ENCODE assay signal across 10 cellular contexts in the genomic region with DNA sequence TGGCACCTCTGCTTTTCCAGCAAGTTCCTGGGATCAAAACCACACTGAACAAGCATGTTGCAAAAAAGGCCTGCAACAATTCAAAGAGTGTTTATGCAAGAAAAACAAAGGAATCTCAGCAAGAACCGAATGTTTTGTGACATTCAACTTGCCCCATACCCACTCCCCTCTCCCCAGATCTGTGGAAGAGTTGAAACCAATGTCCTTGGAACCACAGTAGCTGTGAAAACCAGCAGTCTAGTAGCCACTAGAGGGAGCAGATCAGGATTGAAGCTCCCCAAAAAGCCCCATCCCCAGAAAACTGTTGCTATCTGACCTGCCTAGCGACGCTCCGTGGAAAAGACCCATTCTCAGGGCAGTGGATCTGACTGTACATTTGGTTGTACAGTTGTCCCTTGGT. TPM values are rescaled to one million over a fixed set of nuclear protein-coding genes. Genes with fewer than 3 reads are reported as not detected.
DNase-seq lines count a peak whose midpoint lies in the region; ATAC-seq, FAIRE-seq and TF ChIP-seq lines count a peak whose summit lies in the region.
"Had no signal": no experiment of that assay in that cellular context is flagged by ENCODE, and none has a peak within 500 bp of the region (broad histone marks: within the 10 kb centered on the region; RNA-seq: fewer than 3 reads in every experiment).

No MANE protein-coding gene starts in this region.

- H3K79me2 ChIP-seq in DND-41 (ENCODE audit: insufficient read depth, low read length): no peaks in the 10 kb centered on the region

- H3K27ac ChIP-seq in DND-41 (ENCODE audit: low read length): no peak overlapping the region

- H3K9me3 ChIP-seq in DND-41 (ENCODE audit: insufficient read depth, low read length, severe bottlenecking): no peaks in the 10 kb centered on the region

- H3K4me2 ChIP-seq in DND-41 (ENCODE audit: insufficient read depth, low read length): no peak overlapping the region

- no peaks in the 10 kb centered on the region; the same call in 1 of the 2 replicates for H4K20me1 ChIP-seq in DND-41 (ENCODE audit: insufficient read depth, low read length)

- H3K36me3 ChIP-seq in DND-41 (ENCODE audit: insufficient read depth, low read length) (peaks cover 84% of the 10 kb centered on the region), bronchial epithelial cell (ENCODE audit: control insufficient read depth, insufficient read depth, low read length) (no peaks in the 10 kb centered on the region)

- no peak overlapping the region for H3K4me3 ChIP-seq in DND-41 (ENCODE audit: low read depth in 1 of 2, low read length in 2 of 2)
- no peak overlapping the region for H3K4me3 ChIP-seq in bronchial epithelial cell (ENCODE audit: low read depth, low read length)

- H3K9ac ChIP-seq in DND-41 (ENCODE audit: low read depth, low read length): no peak overlapping the region

- peak; percentile 53 for TF ChIP-seq CTCF in DND-41 (IDR thresholded peaks at IDR 0.05; ENCODE audit: borderline replicate concordance, extremely low read depth, low read length, poor library complexity, severe bottlenecking)
- TF ChIP-seq CTCF in bronchial epithelial cell (IDR thresholded peaks at IDR 0.05; ENCODE audit: insufficient read depth, low read length, severe bottlenecking): peak; percentile 81

- FAIRE-seq in bronchial epithelial cell (lab: Jason Lieb, UNC): no peak
- FAIRE-seq: colon had no signal

- no peak for DNase-seq in DND-41
- peak; percentile 25 for DNase-seq in HuH-7.5 (ENCODE audit: low spot score)
- DNase-seq in bronchial epithelial cell (ENCODE audit: low read depth): no peak
- DNase-seq in myocyte (ENCODE audit: low read depth): peak; percentile 26
- no peak for DNase-seq in CD1c-positive myeloid dendritic cell (ENCODE audit: extremely low spot score)
- DNase-seq: activated CD4-positive, alpha-beta T cell treated with anti-CD3 and anti-CD28 coated beads, Interleukin-2, amount 50 U/mL, for 48 hours had no signal

- H2AFZ ChIP-seq in DND-41 (ENCODE audit: low read depth, low read length): no peak overlapping the region

- no peaks in the 10 kb centered on the region for H3K27me3 ChIP-seq in DND-41 (ENCODE audit: insufficient read depth, low read length, poor library complexity)
- H3K27me3 ChIP-seq in bronchial epithelial cell (ENCODE audit: control insufficient read depth, insufficient read depth, low read length): no peaks in the 10 kb centered on the region

- H3K4me1 ChIP-seq in DND-41 (ENCODE audit: insufficient read depth, low read length): no peaks in the 10 kb centered on the region

- ATAC-seq in DND-41 (ENCODE audit: insufficient read depth, low read depth) (no peak), HG03342 (IDR thresholded peaks at IDR 0.05; ENCODE audit: unreplicated experiment) (no peak), GM21737 (IDR thresholded peaks at IDR 0.05; ENCODE audit: unreplicated experiment) (no peak), GM18867 (IDR thresholded peaks at IDR 0.05; ENCODE audit: unreplicated experiment) (no peak)

RNA-seq across cellular contexts. Expression of gene PRKAB1, which starts 27.1 kb away (rescaled TPM):
- total RNA-seq in bronchial epithelial cell (14.1 and 19.5 TPM in 2 replicates), myocyte (16.6 and 17.3 TPM in 2 replicates)
- 26.2 TPM for polyA plus RNA-seq in myocyte (2012)

Comparison
In these comparisons a context has a peak if more than half of its experiments do, and no peak if none do; other contexts are left out.
1. DNase-seq: peak in HuH-7.5 (single experiment) and myocyte (single experiment); none in DND-41 (single experiment), bronchial epithelial cell (single experiment) and CD1c-positive myeloid dendritic cell (single experiment).